8 cellular contexts compared by ENCODE assay signal in the genomic region with DNA sequence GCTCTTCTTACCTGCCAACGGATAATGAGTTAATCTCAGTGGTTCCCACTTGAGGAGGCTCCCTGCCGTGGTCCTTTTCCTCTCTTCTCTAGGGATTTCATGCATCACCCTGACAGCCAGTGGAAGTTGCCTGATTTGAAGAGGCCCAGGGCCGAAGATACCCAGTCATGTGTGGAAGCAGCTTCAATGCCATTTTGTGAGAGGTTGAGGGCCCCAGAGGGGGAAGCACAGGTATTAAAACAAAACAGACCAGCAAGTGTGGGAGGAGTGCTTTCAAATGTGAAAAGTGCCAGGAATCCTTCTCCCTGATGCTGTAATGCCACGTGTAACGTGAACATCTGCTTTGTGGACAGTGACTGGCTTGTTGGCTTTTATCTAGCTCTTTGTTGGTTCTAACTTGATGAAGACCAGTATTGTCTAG. TPM values are rescaled to one million over a fixed set of nuclear protein-coding genes. Genes with fewer than 3 reads are reported as not detected.
DNase-seq lines count a peak whose midpoint lies in the region; ATAC-seq and TF ChIP-seq lines count a peak whose summit lies in the region.

No MANE protein-coding gene starts in this region.

- H2BK5ac ChIP-seq in mesendoderm (ENCODE audit: low read length): no peak overlapping the region

- H3K79me1 ChIP-seq in mesendoderm (ENCODE audit: low read length): no peaks in the 10 kb centered on the region

- ATAC-seq in GM18502 (IDR thresholded peaks at IDR 0.05; ENCODE audit: poor library complexity, unreplicated experiment): no peak

- H3K27ac ChIP-seq in angular gyrus (ENCODE audit: low read depth, low read length): peak overlapping the region; percentile 97
- H3K27ac ChIP-seq in mesodermal cell (ENCODE audit: low read depth, low read length, severe bottlenecking): no peak overlapping the region
- peak overlapping the region; percentile 92 to 99 (median 97) for H3K27ac ChIP-seq in thyroid gland
- no peak overlapping the region for H3K27ac ChIP-seq in mesendoderm (ENCODE audit: low read depth, low read length)

- DNase-seq in activated effector memory CD4-positive, alpha-beta T cell treated with anti-CD3 and anti-CD28 coated beads, Interleukin-2, amount 50 U/mL, for 16 hours: peak; percentile 64
- DNase-seq in activated effector memory CD4-positive, alpha-beta T cell treated with Interleukin-2 at 50 U/mL for 16 hours: no peak
- DNase-seq in thyroid gland (peak; percentile 61 to 70), NCI-H2029 (lab: John Stamatoyannopoulos, UW) (no peak), mesendoderm (no peak)

- H2BK15ac ChIP-seq in mesendoderm (replicated peaks; ENCODE audit: low read depth): no peak overlapping the region

- H3K79me2 ChIP-seq in mesendoderm (ENCODE audit: control insufficient read depth, insufficient read depth, low read length): no peaks in the 10 kb centered on the region

- no peaks in the 10 kb centered on the region for H3K9me3 ChIP-seq in mesodermal cell (ENCODE audit: control insufficient read depth, low read length)
- H3K9me3 ChIP-seq in thyroid gland: no peaks in the 10 kb centered on the region

- no peak for TF ChIP-seq POLR2A in thyroid gland (IDR thresholded peaks at IDR 0.05)

- H3K56ac ChIP-seq in mesendoderm (ENCODE audit: low read length): no peak overlapping the region

- H3K27me3 ChIP-seq in thyroid gland (no peaks in the 10 kb centered on the region), mesendoderm (ENCODE audit: insufficient read depth, low read length, poor library complexity) (no peaks in the 10 kb centered on the region)

- H3K23ac ChIP-seq in mesendoderm (ENCODE audit: low read length): no peak overlapping the region

- H3K4me2 ChIP-seq in mesendoderm (ENCODE audit: low read length): no peak overlapping the region

- no peaks in the 10 kb centered on the region for H3K36me3 ChIP-seq in mesodermal cell (ENCODE audit: control insufficient read depth, insufficient read depth, low read length)
- H3K36me3 ChIP-seq in thyroid gland: no peaks in the 10 kb centered on the region
- H3K36me3 ChIP-seq in mesendoderm (ENCODE audit: control insufficient read depth, insufficient read depth, low read length): no peaks in the 10 kb centered on the region

- H4K5ac ChIP-seq in mesendoderm (ENCODE audit: low read length): no peak overlapping the region

- no peak overlapping the region for H2AK5ac ChIP-seq in mesendoderm (ENCODE audit: low read length)

- peak overlapping the region; percentile 88 for H3K4me3 ChIP-seq in mesodermal cell (ENCODE audit: extremely low read depth, insufficient read depth, low read length, poor library complexity, severe bottlenecking)
- peak overlapping the region in 1 of 3 donors; percentile 90 for H3K4me3 ChIP-seq in thyroid gland (replicated peaks in 1 of 3)
- H3K4me3 ChIP-seq in mesendoderm (ENCODE audit: low read length): no peak overlapping the region

- intact Hi-C loops in thyroid gland (cut with DNase I): no loop called here

- no peak for TF ChIP-seq CTCF in thyroid gland (IDR thresholded peaks at IDR 0.05)

- no peak overlapping the region for H4K8ac ChIP-seq in mesendoderm (ENCODE audit: low read depth, low read length)

- H3K4me1 ChIP-seq in mesodermal cell (ENCODE audit: control insufficient read depth, insufficient read depth, low read length, poor library complexity, severe bottlenecking) (peaks cover 5% of the 10 kb centered on the region), thyroid gland (peaks cover 48 to 50% of the 10 kb centered on the region in 2 donors), mesendoderm (ENCODE audit: control insufficient read depth, low read depth, low read length) (peaks cover 2% of the 10 kb centered on the region)

- WGBS in mesodermal cell (ENCODE audit: insufficient coverage in 2 of 2), 2 experiments: 77 to 90% methylated on average over 3 to 5 of the region's 5 CpGs
- 9 to 10% methylated on average over 5 of the region's 5 CpGs for WGBS in thyroid gland, 2 donors
- no CpG with 5 or more reads among the region's 5 CpGs for WGBS in mesendoderm (ENCODE audit: extremely low coverage, insufficient coverage, low lambda C conversion rate)

- H2BK120ac ChIP-seq in mesendoderm (ENCODE audit: low read depth, low read length): no peak overlapping the region

- H3K18ac ChIP-seq in mesendoderm (ENCODE audit: low read length): no peak overlapping the region

- no peak overlapping the region for H3K4ac ChIP-seq in mesendoderm (ENCODE audit: low read depth, low read length)

- H3K9ac ChIP-seq in mesendoderm (ENCODE audit: low read length): no peak overlapping the region

RNA-seq across cellular contexts. Expression of a gene that starts 1.5 kb away (rescaled TPM):
- 12.3 TPM for polyA plus RNA-seq in mesodermal cell (2013, experiment 1 of 2)
- 13.3 TPM for polyA plus RNA-seq in mesodermal cell (2013, experiment 2 of 2)
- 10 to 100 TPM; 39.7 to 72.3 (median 59.9) TPM for total RNA-seq in thyroid gland
- polyA plus RNA-seq in mesendoderm (2013, experiment 1 of 2): 2.1 TPM
- 1.6 TPM for polyA plus RNA-seq in mesendoderm (2013, experiment 2 of 2)

RNA-seq across cellular contexts. Expression of a gene that starts 53.5 kb away (rescaled TPM):
- 6.1 TPM for polyA plus RNA-seq in mesodermal cell (2013, experiment 1 of 2)
- polyA plus RNA-seq in mesodermal cell (2013, experiment 2 of 2): 6.8 TPM
- total RNA-seq in thyroid gland: 10 to 100 TPM in 3 of 4 donors, 1 to 10 TPM in 1; 6.0 to 13.8 (median 12.0) TPM
- 11.4 TPM for polyA plus RNA-seq in mesendoderm (2013, experiment 1 of 2)
- polyA plus RNA-seq in mesendoderm (2013, experiment 2 of 2): 11.4 TPM

RNA-seq across cellular contexts. Expression of a gene that starts 56.2 kb away (rescaled TPM):
- 278 TPM for polyA plus RNA-seq in mesodermal cell (2013, experiment 1 of 2)
- 250 TPM for polyA plus RNA-seq in mesodermal cell (2013, experiment 2 of 2)
- 10 to 100 TPM; 40.7 to 55.5 (median 48.9) TPM for total RNA-seq in thyroid gland
- 81.8 TPM for polyA plus RNA-seq in mesendoderm (2013, experiment 1 of 2)
- 81.8 TPM for polyA plus RNA-seq in mesendoderm (2013, experiment 2 of 2)

Comparison
In these comparisons a context has a peak if more than half of its experiments do, and no peak if none do; other contexts are left out.
1. DNase-seq: peak in activated effector memory CD4-positive, alpha-beta T cell treated with anti-CD3 and anti-CD28 coated beads, Interleukin-2, amount 50 U/mL, for 16 hours (single experiment) and thyroid gland (2 of 2); none in activated effector memory CD4-positive, alpha-beta T cell treated with Interleukin-2 at 50 U/mL for 16 hours (single experiment), NCI-H2029 (single experiment) and mesendoderm (single experiment).
2. H3K27ac ChIP-seq: peak in angular gyrus (single experiment) and thyroid gland (3 of 3); none in mesodermal cell (single experiment) and mesendoderm (single experiment).